1 cellular context compared by ENCODE assay signal in the genomic region with DNA sequence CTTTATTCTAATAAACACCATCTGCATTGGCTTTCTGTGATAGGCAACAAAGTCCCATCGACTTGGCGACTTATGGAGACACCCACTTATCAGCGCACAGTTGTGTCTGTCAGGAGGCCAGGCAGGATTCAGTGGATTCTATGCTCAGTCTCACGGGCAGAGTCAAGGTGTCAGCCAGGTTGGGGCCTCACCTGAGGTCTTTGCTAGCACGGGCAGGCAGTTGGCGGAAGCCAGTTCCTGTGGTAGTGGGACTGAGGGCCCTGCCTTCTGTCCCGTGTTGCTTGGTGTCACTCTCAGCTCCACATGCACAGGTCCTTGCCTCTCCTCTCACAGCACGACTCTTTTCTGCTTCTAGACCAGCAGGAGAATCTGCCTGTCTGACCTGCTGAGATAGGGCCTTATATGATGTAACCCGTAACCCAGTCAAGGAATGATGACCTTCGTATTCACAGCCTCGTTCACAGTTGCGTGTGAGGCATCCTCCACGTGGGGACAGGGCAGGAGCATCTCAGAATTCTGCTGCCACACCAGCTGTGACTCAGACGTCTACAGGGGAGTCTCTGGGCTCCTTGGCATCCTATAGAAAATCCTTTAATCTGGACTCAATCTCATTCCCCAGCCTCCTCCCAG.
TF ChIP-seq lines count a peak whose summit lies in the region.

No MANE protein-coding gene starts in this region.

TF ChIP-seq in GM23338, 12 proteins besides CTCF, POLR2A, EP300 and RAD21:
- TF ChIP-seq CREB1 (CRISPR knock-in tag; IDR thresholded peaks at IDR 0.05; ENCODE audit: low read depth) = no peak
